Comparison of ENCODE assay signal across 8 cellular contexts in the genomic region with DNA sequence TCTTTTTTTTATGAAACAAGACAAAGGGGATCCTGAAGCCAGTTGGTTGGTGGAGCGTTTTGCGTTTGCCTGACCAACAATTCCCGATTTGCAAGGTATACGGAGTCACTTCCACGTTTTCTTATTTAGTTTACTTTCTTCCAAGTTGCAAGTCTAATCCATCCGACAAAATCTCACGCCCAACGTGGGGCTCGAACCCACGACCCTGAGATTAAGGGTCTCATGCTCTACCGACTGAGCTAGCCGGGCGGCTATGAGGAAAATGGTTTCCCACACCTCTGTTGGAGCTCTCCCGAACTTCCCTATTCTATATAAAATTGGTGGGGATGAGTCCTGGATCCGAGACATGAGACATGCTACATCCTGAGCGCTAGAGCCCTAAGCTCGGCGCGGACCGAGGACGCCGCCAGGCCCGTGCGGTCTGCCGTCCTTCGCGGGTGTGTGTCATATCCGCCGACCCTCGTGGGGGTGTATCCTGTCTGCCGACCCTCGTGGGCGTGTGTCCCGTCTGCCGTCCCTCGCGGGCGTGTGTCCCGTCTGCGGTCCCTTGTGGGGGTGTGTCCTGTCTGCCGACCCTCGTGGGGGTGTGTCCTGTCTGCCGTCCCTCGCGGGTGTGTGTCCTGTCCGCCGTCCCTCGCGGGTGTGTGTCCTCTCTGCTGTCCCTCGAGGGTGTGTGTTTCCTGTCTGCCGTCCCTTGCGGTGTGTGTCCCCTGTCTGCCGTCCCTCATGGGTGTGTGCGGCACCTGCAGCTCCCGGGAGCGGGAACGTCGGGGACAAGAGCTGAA. TPM values are rescaled to one million over a fixed set of nuclear protein-coding genes. Genes with fewer than 3 reads are reported as not detected.
DNase-seq lines count a peak whose midpoint lies in the region; ATAC-seq, FAIRE-seq and TF ChIP-seq lines count a peak whose summit lies in the region.

No MANE protein-coding gene starts in this region.

- no peaks in the 10 kb centered on the region for H3K9me3 Mint-ChIP-seq in activated naive CD4-positive, alpha-beta T cell treated with anti-CD3 and anti-CD28 coated beads, Interleukin-2, amount 50 U/mL, for 72 hours

- no peaks in the 10 kb centered on the region for H3K4me1 ChIP-seq in RWPE2 (ENCODE audit: insufficient read depth, poor library complexity, severe bottlenecking)
- no peaks in the 10 kb centered on the region for H3K4me1 ChIP-seq in pancreas

- 2% methylated on average over 58 of the region's 58 CpGs for WGBS in pancreas, 2 donors

- H3K36me3 ChIP-seq in RWPE2 (ENCODE audit: low read depth), result no peaks in the 10 kb centered on the region
- H3K36me3 ChIP-seq in pancreas, result no peaks in the 10 kb centered on the region

- ATAC-seq in RWPE2 (ENCODE audit: low read depth) (peak; percentile 49), pancreas (peak; percentile 17 to 40 (median 30)), HG03439 (IDR thresholded peaks at IDR 0.05; ENCODE audit: unreplicated experiment) (no peak), HG03521 (IDR thresholded peaks at IDR 0.05; ENCODE audit: unreplicated experiment) (no peak)
- ATAC-seq in activated naive CD4-positive, alpha-beta T cell treated with anti-CD3 and anti-CD28 coated beads, Interleukin-2, amount 50 U/mL, for 72 hours, result peak; percentile 15 to 16

- H3K9me3 ChIP-seq in RWPE2 (ENCODE audit: severe bottlenecking) (no peaks in the 10 kb centered on the region), pancreas (no peaks in the 10 kb centered on the region)

- H3K27me3 ChIP-seq in RWPE2 (ENCODE audit: insufficient read depth, poor library complexity, severe bottlenecking) (no peaks in the 10 kb centered on the region), pancreas (no peaks in the 10 kb centered on the region)

- H3K4me3 ChIP-seq in LNCaP clone FGC (ENCODE audit: low read depth, low read length) (peak overlapping the region; percentile 75), RWPE2 (ENCODE audit: severe bottlenecking) (peak overlapping the region; percentile 95), pancreas (peak overlapping the region; percentile 53 to 82 (median 68))

- TF ChIP-seq CTCF in LNCaP clone FGC (IDR thresholded peaks at IDR 0.05; ENCODE audit: control insufficient read depth, extremely low read depth, insufficient read depth) (no peak), RWPE2 (IDR thresholded peaks at IDR 0.05; ENCODE audit: poor library complexity, severe bottlenecking) (no peak), pancreas (IDR thresholded peaks at IDR 0.05) (no peak)

- peak overlapping the region; percentile 28 to 84 for H3K27ac Mint-ChIP-seq in activated naive CD4-positive, alpha-beta T cell treated with anti-CD3 and anti-CD28 coated beads, Interleukin-2, amount 50 U/mL, for 72 hours

- H3K27ac ChIP-seq in RWPE2 (ENCODE audit: poor library complexity, severe bottlenecking) (peak overlapping the region; percentile 71), pancreas (peak overlapping the region; percentile 64 to 87 (median 75))

- no peak for FAIRE-seq in pancreas (lab: Jason Lieb, UNC)

- peaks cover 0 to 13% of the 10 kb centered on the region in 2 donors for H3K36me3 Mint-ChIP-seq in activated naive CD4-positive, alpha-beta T cell treated with anti-CD3 and anti-CD28 coated beads, Interleukin-2, amount 50 U/mL, for 72 hours

- intact Hi-C loops in head of caudate nucleus (cut with DNase I), result no loop called here
- intact Hi-C loops in pancreas (cut with DNase I), result no loop called here

- DNase-seq in DMS 273 (lab: John Stamatoyannopoulos, UW; ENCODE audit: unreplicated experiment) (peak; percentile 97), LNCaP clone FGC (ENCODE audit: low read depth) (peak; percentile 92), RWPE2 (ENCODE audit: low spot score) (peak; percentile 66), head of caudate nucleus (peak in 35 of 42 donors; percentile 30 to 82 (median 59)), pancreas (peak in 5 of 6 donors; percentile 48 to 83 (median 83))
- peak in 1 of 2 donors; percentile 61 for DNase-seq in activated naive CD4-positive, alpha-beta T cell treated with anti-CD3 and anti-CD28 coated beads, Interleukin-2, amount 50 U/mL, for 72 hours (ENCODE audit: low spot score in 2 of 2)

RNA-seq across cellular contexts. Expression of gene ZNF213, which starts 22.6 kb away (rescaled TPM):
- 1 to 10 TPM; 6.1 to 8.2 TPM for total RNA-seq in activated naive CD4-positive, alpha-beta T cell treated with anti-CD3 and anti-CD28 coated beads, Interleukin-2, amount 50 U/mL, for 72 hours
- total RNA-seq in pancreas, result 1 to 10 TPM; 5.0 to 8.8 (median 6.7) TPM
- 1 to 10 TPM; 5.8 to 7.5 TPM for polyA plus RNA-seq in pancreas

RNA-seq across cellular contexts. Expression of gene OR1F1, which starts 30.6 kb away (rescaled TPM):
- total RNA-seq in activated naive CD4-positive, alpha-beta T cell treated with anti-CD3 and anti-CD28 coated beads, Interleukin-2, amount 50 U/mL, for 72 hours, result not detected
- not detected for total RNA-seq in pancreas
- not detected for polyA plus RNA-seq in pancreas

RNA-seq across cellular contexts. Expression of gene ZNF205, which starts 45.0 kb away (rescaled TPM):
- under 1 TPM in 1 of 2 donors, not detected in 1; 0.18 TPM for total RNA-seq in activated naive CD4-positive, alpha-beta T cell treated with anti-CD3 and anti-CD28 coated beads, Interleukin-2, amount 50 U/mL, for 72 hours
- total RNA-seq in pancreas, result 1 to 10 TPM; 6.5 to 10.0 (median 8.0) TPM
- 10 to 100 TPM; 22.4 to 43.3 TPM for polyA plus RNA-seq in pancreas

RNA-seq across cellular contexts. Expression of gene ZSCAN10, which starts 58.3 kb away (rescaled TPM):
- total RNA-seq in activated naive CD4-positive, alpha-beta T cell treated with anti-CD3 and anti-CD28 coated beads, Interleukin-2, amount 50 U/mL, for 72 hours, result under 1 TPM; 0.14 to 0.68 TPM
- under 1 TPM in 1 of 6 donors, not detected in 5; 0.35 TPM for total RNA-seq in pancreas
- polyA plus RNA-seq in pancreas, result not detected

Comparison
In these comparisons a context has a peak if more than half of its experiments do, and no peak if none do; other contexts are left out.
1. ATAC-seq: peak in RWPE2 (single experiment), activated naive CD4-positive, alpha-beta T cell treated with anti-CD3 and anti-CD28 coated beads, Interleukin-2, amount 50 U/mL, for 72 hours (2 of 2) and pancreas (4 of 4); none in HG03439 (single experiment) and HG03521 (single experiment).
2. RNA of gene ZNF205, which starts 45.0 kb away (total RNA-seq): 6.5 to 10.0 TPM in pancreas; 0.18 TPM in activated naive CD4-positive, alpha-beta T cell treated with anti-CD3 and anti-CD28 coated beads, Interleukin-2, amount 50 U/mL, for 72 hours; every median in the first group is over 4 times any median in the second.
3. Peak in every context shown above with its lines, with median percentiles within 50 percentile points of each other: H3K4me3 ChIP-seq.